8 cellular contexts compared by ENCODE assay signal in genomic region chr15:64702816-64703631, GRCh38.
DNase-seq lines count a peak whose midpoint lies in the region; ATAC-seq and TF ChIP-seq lines count a peak whose summit lies in the region.

No MANE protein-coding gene starts in this region.

- no peaks in the 10 kb centered on the region for H3K27me3 Mint-ChIP-seq in activated B cell treated with CpG ODN at 0.5 μM for 24 hours

- H3K36me3 ChIP-seq in ACC112 (ENCODE audit: insufficient read depth, low read length) = no peaks in the 10 kb centered on the region
- H3K36me3 ChIP-seq in spleen = peaks cover 0 to 13% (median 0%) of the 10 kb centered on the region in 6 donors

- peak overlapping the region; percentile 89 for H3K4me3 Mint-ChIP-seq in activated B cell treated with CpG ODN at 0.5 μM for 24 hours

- H3K27ac Mint-ChIP-seq in activated B cell treated with CpG ODN at 0.5 μM for 24 hours = peak overlapping the region; percentile 82

- TF ChIP-seq POLR2A in spleen (IDR thresholded peaks at IDR 0.05) = peak in 2 of 3 donors; percentile 19 to 75

- peaks cover 11% of the 10 kb centered on the region for H3K36me3 Mint-ChIP-seq in activated B cell treated with CpG ODN at 0.5 μM for 24 hours (ENCODE audit: low read depth)

- peak overlapping the region; percentile 35 for H2AFZ ChIP-seq in ACC112 (ENCODE audit: low read length, unreplicated experiment)

- intact Hi-C loops in activated B cell treated with CpG ODN at 0.5 μM for 24 hours (cut with micrococcal nuclease) = loop anchor here (1.0 to 5.0 kb wide), 3 partner anchors 244 to 541 kb away; partner anchors contain the start of genes CSNK1G1 and PPIB
- intact Hi-C loops in spleen (cut with DNase I; ENCODE audit: low total_unique reads) = no loop called here

- H3K4me1 Mint-ChIP-seq in activated B cell treated with CpG ODN at 0.5 μM for 24 hours = peaks cover 53% of the 10 kb centered on the region

- no peaks in the 10 kb centered on the region for H3K9me3 Mint-ChIP-seq in activated B cell treated with CpG ODN at 0.5 μM for 24 hours

- H3K4me1 ChIP-seq in ACC112 (ENCODE audit: control insufficient read depth, insufficient read depth, low read length, unreplicated experiment) (peaks cover 44% of the 10 kb centered on the region), spleen (peaks cover 29 to 56% (median 55%) of the 10 kb centered on the region in 6 donors)

- peak overlapping the region; percentile 18; the same call in 1 of the 2 replicates for H3K27ac ChIP-seq in ACC112 (ENCODE audit: low read depth, low read length)
- H3K27ac ChIP-seq in spleen = peak overlapping the region; percentile 36 to 95 (median 92)

- CTCF ChIA-PET in activated B cell treated with CpG ODN at 0.5 μM for 24 hours (lab: Charles Lee) = no interaction called here

- no peaks in the 10 kb centered on the region for H3K9me3 ChIP-seq in spleen

- H3K27me3 ChIP-seq in ACC112 (ENCODE audit: insufficient read depth, low read length) (no peaks in the 10 kb centered on the region), spleen (replicated peaks in 1 of 7) (no peaks in the 10 kb centered on the region)

- peak; percentile 91 for ATAC-seq in GM18909 (IDR thresholded peaks at IDR 0.05; ENCODE audit: poor library complexity, unreplicated experiment)
- ATAC-seq in HG03175 (IDR thresholded peaks at IDR 0.05; ENCODE audit: unreplicated experiment) = peak; percentile 86
- peak; percentile 94 for ATAC-seq in activated B cell treated with CpG ODN at 0.5 μM for 24 hours (ENCODE audit: low read depth)

- H3K4me3 ChIP-seq in ACC112 (ENCODE audit: low read depth, low read length) (peak overlapping the region; percentile 96), cardiac fibroblast (replicated peaks in 1 of 2; ENCODE audit: low read depth in 2 of 2, low read length in 2 of 2) (peak overlapping the region; percentile 70 to 84), spleen (peak overlapping the region; percentile 62 to 93 (median 74))

- 0 to 1% (median 1%) methylated on average over 19 to 62 of the region's 62 CpGs for WGBS in spleen, 5 donors

- DNase-seq in NCI-H226 = peak; percentile 82
- peak; percentile 96 for DNase-seq in activated B cell treated with CpG ODN at 0.5 μM for 24 hours
- DNase-seq in cardiac fibroblast (ENCODE audit: low read depth in 2 of 2) = peak; percentile 90 to 95
- DNase-seq in iris pigment epithelial cell (ENCODE audit: low read depth) = peak; percentile 89
- peak; percentile 99 for DNase-seq in spleen

- peaks cover 50% of the 10 kb centered on the region for H3K79me2 ChIP-seq in ACC112 (ENCODE audit: control insufficient read depth, insufficient read depth, low read length, unreplicated experiment)

- TF ChIP-seq CTCF in activated B cell treated with CpG ODN at 0.5 μM for 24 hours (IDR thresholded peaks at IDR 0.05) = no peak
- no peak for TF ChIP-seq CTCF in cardiac fibroblast (IDR thresholded peaks at IDR 0.05; ENCODE audit: low read depth, low read length)
- peak in 2 of 11 experiments; percentile 25 to 36 for TF ChIP-seq CTCF in spleen (IDR thresholded peaks at IDR 0.05 in 8 of 11, conservative IDR thresholded peaks at IDR 0.05 in 3 of 11)

- POLR2A ChIA-PET in activated B cell treated with CpG ODN at 0.5 μM for 24 hours (lab: Charles Lee) = interaction anchor here (1.2 kb wide), 1 partner anchor 191 kb away, joined by 3 read pairs; no protein-coding TSS in a partner anchor

Comparison
In these comparisons a context has a peak if more than half of its experiments do, and no peak if none do; other contexts are left out.
1. Peak in every context shown above with its lines: DNase-seq, ATAC-seq, H3K4me3 ChIP-seq and H3K27ac ChIP-seq.